ENCODE assay signal across 8 cellular contexts in the genomic region with DNA sequence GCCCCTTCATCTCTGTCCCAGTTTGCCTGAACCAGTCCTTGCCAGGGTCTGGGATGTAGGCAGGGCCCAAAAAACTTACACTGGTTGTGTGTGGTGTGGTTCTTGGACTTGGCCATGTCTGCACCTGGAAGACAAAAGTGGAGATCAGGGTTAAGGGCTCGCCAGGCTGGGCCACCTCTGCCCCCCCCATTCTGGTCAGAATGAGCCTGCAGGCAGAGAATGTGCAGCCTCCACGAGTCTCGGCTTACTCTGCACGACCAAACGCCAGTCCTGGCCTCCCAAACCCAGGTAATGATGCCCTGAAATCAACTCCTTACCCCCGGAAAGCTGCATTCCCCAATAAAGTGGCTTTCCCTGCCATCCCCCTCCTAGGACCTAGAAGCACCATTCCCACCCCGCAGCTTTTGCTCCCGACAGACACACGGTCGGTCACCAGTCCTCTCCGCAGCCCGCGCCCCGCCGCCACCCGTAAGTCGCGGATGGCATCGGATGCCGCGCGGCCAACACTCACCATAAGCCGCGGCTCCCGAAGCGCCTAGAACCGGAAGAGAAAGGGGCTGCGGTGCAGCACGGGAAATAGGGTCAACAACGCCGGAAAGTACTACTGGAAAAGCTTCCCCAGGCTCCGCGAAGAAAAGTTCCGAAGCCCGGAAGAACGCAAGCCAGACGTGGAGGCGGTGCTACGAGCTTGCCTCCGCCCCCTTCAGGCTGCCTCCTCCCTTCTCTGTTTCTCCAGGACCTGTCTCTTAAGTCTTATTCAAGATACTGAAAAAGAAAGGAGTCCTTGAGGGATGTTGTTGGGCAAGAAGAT. TPM values are rescaled to one million over a fixed set of nuclear protein-coding genes. Genes with fewer than 3 reads are reported as not detected.
DNase-seq lines count a peak whose midpoint lies in the region; ATAC-seq and TF ChIP-seq lines count a peak whose summit lies in the region.

Gene RPL29, minus strand, starts transcription at position 550 of the 811 bp plus-strand sequence. Its CDS starts 434 bp downstream, at position 116.

- H3K27me3 ChIP-seq in CD8-positive, alpha-beta T cell (ENCODE audit: insufficient read depth, low read length), result no peaks in the 10 kb centered on the region
- no peaks in the 10 kb centered on the region for H3K27me3 ChIP-seq in HL-60 (ENCODE audit: insufficient read depth, poor library complexity, severe bottlenecking)

- intact Hi-C loops in CD8-positive, alpha-beta T cell (cut with DNase I, micrococcal nuclease), result loop anchor here (1.0 to 5.0 kb wide), 10 partner anchors 12 to 1638 kb away; partner anchors contain the start of genes ACY1 (in 2 of the 2), PARP3 (in 2 of the 2), ABHD14A (in 1 of the 2) and ABHD14B (in 1 of the 2)

- H3K9me3 Mint-ChIP-seq in CD8-positive, alpha-beta T cell, result no peaks in the 10 kb centered on the region
- H3K9me3 Mint-ChIP-seq in activated CD8-positive, alpha-beta T cell treated with anti-CD3 and anti-CD28 coated beads, Interleukin-2, amount 10 ng/mL, durations not matched to agents 7 days and 5 days (ENCODE audit: insufficient read depth), result no peaks in the 10 kb centered on the region

- H3K27ac Mint-ChIP-seq in CD8-positive, alpha-beta T cell, result peak within 1 kb of the TSS; percentile 100
- peak within 1 kb of the TSS; percentile 100 for H3K27ac Mint-ChIP-seq in activated CD8-positive, alpha-beta T cell treated with anti-CD3 and anti-CD28 coated beads, Interleukin-2, amount 10 ng/mL, durations not matched to agents 7 days and 5 days

- peak; percentile 98 for ATAC-seq in CD8-positive, alpha-beta T cell
- ATAC-seq in GM19455 (IDR thresholded peaks at IDR 0.05; ENCODE audit: unreplicated experiment), result peak; percentile 77
- peak; percentile 94 for ATAC-seq in activated CD8-positive, alpha-beta T cell treated with anti-CD3 and anti-CD28 coated beads, Interleukin-2, amount 10 ng/mL, durations not matched to agents 7 days and 5 days

- POLR2A ChIA-PET in CD8-positive, alpha-beta T cell (lab: Charles Lee), result interaction anchor here (0.6 to 2.7 kb wide), 15 partner anchors 9 to 258 kb away, joined by 3 to 28 read pairs (median 7); partner anchors contain the start of genes ABHD14A, ABHD14B, ACY1 and DUSP7
- POLR2A ChIA-PET in activated CD8-positive, alpha-beta T cell treated with anti-CD3 and anti-CD28 coated beads, Interleukin-2, amount 10 ng/mL, durations not matched to agents 7 days and 5 days (lab: Charles Lee), result interaction anchor here (0.6 to 5.6 kb wide), 20 partner anchors 9 to 226 kb away, joined by 3 to 65 read pairs (median 4); partner anchors contain the start of genes ABHD14A, ABHD14B, ACY1 and DUSP7

- H3K4me3 ChIP-seq in CD8-positive, alpha-beta T cell (ENCODE audit: low read depth, low read length), result peak within 1 kb of the TSS; percentile 82
- H3K4me3 ChIP-seq in HL-60 (replicated peaks; ENCODE audit: insufficient read depth, low read length), result peak within 1 kb of the TSS; percentile 93

- peaks cover 40% of the 10 kb centered on the region for H3K36me3 Mint-ChIP-seq in CD8-positive, alpha-beta T cell
- H3K36me3 Mint-ChIP-seq in activated CD8-positive, alpha-beta T cell treated with anti-CD3 and anti-CD28 coated beads, Interleukin-2, amount 10 ng/mL, durations not matched to agents 7 days and 5 days (ENCODE audit: low read depth), result peaks cover 44% of the 10 kb centered on the region

- DNase-seq in CD8-positive, alpha-beta T cell, result peak; percentile 85 to 94 (median 89)
- DNase-seq in HL-60 (ENCODE audit: low read depth in 1 of 2, low spot score in 1 of 2), result peak; percentile 95 to 97
- DNase-seq in NK-92 (lab: John Stamatoyannopoulos, UW; ENCODE audit: unreplicated experiment), result peak; percentile 59
- peak; percentile 95 for DNase-seq in activated CD8-positive, alpha-beta T cell treated with anti-CD3 and anti-CD28 coated beads, Interleukin-2, amount 10 ng/mL, durations not matched to agents 7 days and 5 days
- peak; percentile 86 for DNase-seq in effector CD4-positive, alpha-beta T cell
- peak; percentile 95 to 97 for DNase-seq in lung microvascular endothelial cell (ENCODE audit: low read depth in 2 of 2)
- DNase-seq in stimulated activated CD4-positive, alpha-beta T cell treated with anti-CD3 and anti-CD28 coated beads, TNF-alpha, amount 100 ng/mL, for 4 hours (ENCODE audit: low read depth in 3 of 3), result peak; percentile 64 to 86 (median 84)

- peaks cover 23% of the 10 kb centered on the region for H3K36me3 ChIP-seq in CD8-positive, alpha-beta T cell (ENCODE audit: insufficient read depth, low read length)

- peak within 1 kb of the TSS; percentile 86 for H3K27ac ChIP-seq in CD8-positive, alpha-beta T cell (ENCODE audit: low read depth, low read length)
- peak within 1 kb of the TSS; percentile 97 for H3K27ac ChIP-seq in HL-60 (replicated peaks)

- no peaks in the 10 kb centered on the region for H3K9me3 ChIP-seq in CD8-positive, alpha-beta T cell (ENCODE audit: low read length)

- CTCF ChIA-PET in CD8-positive, alpha-beta T cell (lab: Charles Lee), result interaction anchor here (0.7 to 3.3 kb wide), 10 partner anchors 9 to 148 kb away, joined by 3 to 16 read pairs (median 4); partner anchors contain the start of genes ABHD14A, ABHD14B, ACY1 and PARP3
- CTCF ChIA-PET in activated CD8-positive, alpha-beta T cell treated with anti-CD3 and anti-CD28 coated beads, Interleukin-2, amount 10 ng/mL, durations not matched to agents 7 days and 5 days (lab: Charles Lee), result interaction anchor here (0.7 to 5.2 kb wide), 11 partner anchors 9 to 225 kb away, joined by 3 to 36 read pairs (median 5); partner anchors contain the start of genes ABHD14A, ABHD14B, ACY1 and DUSP7

- no peaks in the 10 kb centered on the region for H3K27me3 Mint-ChIP-seq in CD8-positive, alpha-beta T cell (ENCODE audit: low read depth)
- peaks cover 10% of the 10 kb centered on the region for H3K27me3 Mint-ChIP-seq in activated CD8-positive, alpha-beta T cell treated with anti-CD3 and anti-CD28 coated beads, Interleukin-2, amount 10 ng/mL, durations not matched to agents 7 days and 5 days (ENCODE audit: low read depth)

- TF ChIP-seq CTCF in CD8-positive, alpha-beta T cell (IDR thresholded peaks at IDR 0.05), result no peak
- TF ChIP-seq CTCF in HL-60 (IDR thresholded peaks at IDR 0.05; ENCODE audit: insufficient read depth, low read length), result no peak

- peaks cover 14% of the 10 kb centered on the region for H3K4me1 ChIP-seq in CD8-positive, alpha-beta T cell (ENCODE audit: insufficient read depth, low read length)

- H3K4me1 Mint-ChIP-seq in CD8-positive, alpha-beta T cell (ENCODE audit: low read depth), result peaks cover 35% of the 10 kb centered on the region
- peaks cover 47% of the 10 kb centered on the region for H3K4me1 Mint-ChIP-seq in activated CD8-positive, alpha-beta T cell treated with anti-CD3 and anti-CD28 coated beads, Interleukin-2, amount 10 ng/mL, durations not matched to agents 7 days and 5 days (ENCODE audit: low read depth)

- H3K4me3 Mint-ChIP-seq in CD8-positive, alpha-beta T cell, result peak within 1 kb of the TSS; percentile 100
- H3K4me3 Mint-ChIP-seq in activated CD8-positive, alpha-beta T cell treated with anti-CD3 and anti-CD28 coated beads, Interleukin-2, amount 10 ng/mL, durations not matched to agents 7 days and 5 days, result peak within 1 kb of the TSS; percentile 100

RNA-seq across cellular contexts. Expression of gene RPL29, which starts in this region (rescaled TPM):
- total RNA-seq in CD8-positive, alpha-beta T cell, result 1,000 to 10,000 TPM; 1,694 to 1,736 TPM
- 1,000 to 10,000 TPM; 1,199 to 1,266 TPM for total RNA-seq in activated CD8-positive, alpha-beta T cell treated with anti-CD3 and anti-CD28 coated beads, Interleukin-2, amount 10 ng/mL, durations not matched to agents 7 days and 5 days
- total RNA-seq in lung microvascular endothelial cell, result 760 and 1,004 TPM in 2 replicates

Comparison
In these comparisons a context has a peak if more than half of its experiments do, and no peak if none do; other contexts are left out.
1. Peak in every context shown above with its lines: DNase-seq, ATAC-seq, H3K4me3 ChIP-seq and H3K27ac ChIP-seq.